Comparison of ENCODE assay signal across 13 cellular contexts in the genomic region with DNA sequence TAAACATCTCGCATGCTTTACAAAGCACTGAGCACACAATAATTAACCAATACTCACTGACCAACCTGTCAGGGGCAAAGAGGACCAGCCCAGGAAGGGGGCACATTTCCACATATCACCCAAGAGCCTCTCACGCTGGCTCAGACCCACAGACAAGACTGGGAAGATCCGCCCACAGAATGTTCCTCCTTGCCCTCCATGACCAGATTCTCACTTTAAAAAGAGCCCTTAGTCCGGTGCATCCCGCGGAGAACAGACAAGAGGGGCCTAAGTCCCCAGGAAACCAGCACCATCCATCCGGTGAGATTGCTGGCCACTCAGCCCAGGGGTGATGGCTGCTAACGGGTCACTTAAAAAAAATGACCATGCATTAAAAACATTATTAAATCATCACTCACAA. TPM values are rescaled to one million over a fixed set of nuclear protein-coding genes. Genes with fewer than 3 reads are reported as not detected.
DNase-seq lines count a peak whose midpoint lies in the region; ATAC-seq and TF ChIP-seq lines count a peak whose summit lies in the region.
"Had no signal": no experiment of that assay in that cellular context is flagged by ENCODE, and none has a peak within 500 bp of the region (broad histone marks: within the 10 kb centered on the region; RNA-seq: fewer than 3 reads in every experiment).

No MANE protein-coding gene starts in this region.

- CTCF ChIA-PET in naive thymus-derived CD4-positive, alpha-beta T cell (lab: Charles Lee), result interaction anchor here (0.5 to 3.5 kb wide), 6 partner anchors 10 to 84 kb away, joined by 3 to 13 read pairs (median 3); no protein-coding TSS in a partner anchor

- TF ChIP-seq CTCF in CD14-positive monocyte (IDR thresholded peaks at IDR 0.05), result no peak

- H3K9me3 Mint-ChIP-seq in CD14-positive monocyte, result peaks cover 0 to 3% (median 0%) of the 10 kb centered on the region in 7 donors
- H3K9me3 Mint-ChIP-seq in activated T-cell treated with anti-CD3 and anti-CD28 coated beads, Interleukin-2, amount 50 U/mL, for 4 hours, result no peaks in the 10 kb centered on the region
- H3K9me3 Mint-ChIP-seq in naive thymus-derived CD4-positive, alpha-beta T cell, result peaks cover 0 to 3% (median 0%) of the 10 kb centered on the region in 11 donors

- no peaks in the 10 kb centered on the region for H3K27me3 Mint-ChIP-seq in CD14-positive monocyte (ENCODE audit: low read depth in 3 of 3)
- no peaks in the 10 kb centered on the region for H3K27me3 Mint-ChIP-seq in activated T-cell treated with anti-CD3 and anti-CD28 coated beads, Interleukin-2, amount 50 U/mL, for 4 hours (ENCODE audit: low read depth)
- H3K27me3 Mint-ChIP-seq in naive thymus-derived CD4-positive, alpha-beta T cell, result no peaks in the 10 kb centered on the region

- no peaks in the 10 kb centered on the region for H3K9me3 ChIP-seq in naive thymus-derived CD4-positive, alpha-beta T cell (ENCODE audit: control insufficient read depth in 2 of 3, low read length in 3 of 3)
- H3K9me3 ChIP-seq: breast epithelium had no signal

- H3K27ac Mint-ChIP-seq in CD14-positive monocyte, result peak overlapping the region; percentile 78 to 94 (median 91)
- H3K27ac Mint-ChIP-seq in naive thymus-derived CD4-positive, alpha-beta T cell, result peak overlapping the region; percentile 86 to 99 (median 97)

- POLR2A ChIA-PET in naive thymus-derived CD4-positive, alpha-beta T cell (lab: Charles Lee), result interaction anchor here (0.8 to 19.8 kb wide), 10 partner anchors 8 to 86 kb away, joined by 3 to 242 read pairs (median 6); no protein-coding TSS in a partner anchor

- peak overlapping the region; percentile 74 for H3K27ac ChIP-seq in naive thymus-derived CD4-positive, alpha-beta T cell (ENCODE audit: low read depth, low read length)

- peaks cover 49 to 53% of the 10 kb centered on the region in 2 donors for H3K36me3 Mint-ChIP-seq in CD14-positive monocyte
- peaks cover 40% of the 10 kb centered on the region for H3K36me3 Mint-ChIP-seq in activated T-cell treated with anti-CD3 and anti-CD28 coated beads, Interleukin-2, amount 50 U/mL, for 4 hours (ENCODE audit: insufficient read depth)
- peaks cover 5 to 58% (median 36%) of the 10 kb centered on the region in 5 donors for H3K36me3 Mint-ChIP-seq in naive thymus-derived CD4-positive, alpha-beta T cell

- peak overlapping the region; percentile 37 to 75 for H3K4me3 Mint-ChIP-seq in CD14-positive monocyte
- H3K4me3 Mint-ChIP-seq in activated T-cell treated with anti-CD3 and anti-CD28 coated beads, Interleukin-2, amount 50 U/mL, for 4 hours, result peak overlapping the region; percentile 48
- H3K4me3 Mint-ChIP-seq in naive thymus-derived CD4-positive, alpha-beta T cell, result peak overlapping the region; percentile 83 to 90 (median 88)
- H3K4me3 Mint-ChIP-seq: H9 had no signal

- peaks cover 0 to 11% (median 3%) of the 10 kb centered on the region in 3 experiments for H3K36me3 ChIP-seq in naive thymus-derived CD4-positive, alpha-beta T cell (ENCODE audit: control insufficient read depth in 2 of 3, insufficient read depth in 3 of 3, low read length in 3 of 3)
- H3K36me3 ChIP-seq in H7 (replicated peaks; ENCODE audit: control insufficient read depth, insufficient read depth, low read length), result no peaks in the 10 kb centered on the region
- H3K36me3 ChIP-seq: breast epithelium had no signal

- intact Hi-C loops in CD14-positive monocyte (cut with micrococcal nuclease), result no loop called here
- intact Hi-C loops in naive thymus-derived CD4-positive, alpha-beta T cell (cut with micrococcal nuclease), result loop anchor here (1.0 to 10.0 kb wide), 13 partner anchors 9 to 1900 kb away; partner anchors contain the start of genes AUH (in 1 of the 2), CKS2 (in 1 of the 2) and SECISBP2 (in 1 of the 2)

- H3K4me1 Mint-ChIP-seq in CD14-positive monocyte, result peaks cover 81% of the 10 kb centered on the region
- H3K4me1 Mint-ChIP-seq in activated T-cell treated with anti-CD3 and anti-CD28 coated beads, Interleukin-2, amount 50 U/mL, for 4 hours (ENCODE audit: low read depth), result peaks cover 98% of the 10 kb centered on the region
- H3K4me1 Mint-ChIP-seq in naive thymus-derived CD4-positive, alpha-beta T cell, result peaks cover 81 to 99% (median 95%) of the 10 kb centered on the region in 7 donors

- peaks cover 97 to 99% of the 10 kb centered on the region in 2 donors for H3K4me1 ChIP-seq in naive thymus-derived CD4-positive, alpha-beta T cell (ENCODE audit: control insufficient read depth in 2 of 2, insufficient read depth in 2 of 2, low read length in 2 of 2)
- H3K4me1 ChIP-seq: breast epithelium had no signal

- peak; percentile 2 for ATAC-seq in GM21619 (IDR thresholded peaks at IDR 0.05; ENCODE audit: unreplicated experiment)
- no peak for ATAC-seq in activated T-cell treated with anti-CD3 and anti-CD28 coated beads, Interleukin-2, amount 50 U/mL, for 4 hours
- no peak for ATAC-seq in naive thymus-derived CD4-positive, alpha-beta T cell
- ATAC-seq: HepG2 had no signal

- no peak for DNase-seq in CD14-positive monocyte (ENCODE audit: low spot score)
- no peak for DNase-seq in activated T-cell treated with anti-CD3 and anti-CD28 coated beads, Interleukin-2, amount 50 U/mL, for 4 hours
- DNase-seq in naive thymus-derived CD4-positive, alpha-beta T cell, result no peak
- no peak for DNase-seq in T1000 (lab: John Stamatoyannopoulos, UW)
- no peak for DNase-seq in germinal center (ENCODE audit: low spot score)
- no peak for DNase-seq in H7
- DNase-seq in NCI-H146 treated with DMSO at 0.1 percent for 48 hours (lab: John Stamatoyannopoulos, UW; ENCODE audit: unreplicated experiment), result no peak
- DNase-seq: erythroblast, H9, NCI-H1694 treated with DMSO at 0.1 percent for 48 hours had no signal

- no peaks in the 10 kb centered on the region for H3K27me3 ChIP-seq in naive thymus-derived CD4-positive, alpha-beta T cell (ENCODE audit: control insufficient read depth in 2 of 2, insufficient read depth in 2 of 2, low read length in 2 of 2)
- no peaks in the 10 kb centered on the region for H3K27me3 ChIP-seq in H7 (ENCODE audit: control insufficient read depth, insufficient read depth, low read length)
- H3K27me3 ChIP-seq: breast epithelium had no signal

- H3K4me3 ChIP-seq in naive thymus-derived CD4-positive, alpha-beta T cell (ENCODE audit: low read length), result peak overlapping the region; percentile 27
- no peak overlapping the region for H3K4me3 ChIP-seq in H7 (ENCODE audit: insufficient read depth, low read depth, low read length)
- H3K4me3 ChIP-seq: breast epithelium had no signal

RNA-seq across cellular contexts. Expression of gene SEMA4D, which starts 32.9 kb away (rescaled TPM):
- 10 to 100 TPM; 28.2 to 28.6 TPM for polyA plus RNA-seq in CD14-positive monocyte
- 100 to 1,000 TPM; 248 to 348 (median 344) TPM for total RNA-seq in activated T-cell treated with anti-CD3 and anti-CD28 coated beads, Interleukin-2, amount 50 U/mL, for 4 hours
- total RNA-seq in naive thymus-derived CD4-positive, alpha-beta T cell, result 100 to 1,000 TPM; 389 to 465 (median 460) TPM
- 100 to 1,000 TPM; 114 to 268 TPM for polyA plus RNA-seq in naive thymus-derived CD4-positive, alpha-beta T cell
- total RNA-seq in H7 (2014; rRNA removed; shearing (Covaris generic)), result 17.0 and 23.6 TPM in 2 replicates

Comparison
In these comparisons a context has a peak if more than half of its experiments do, and no peak if none do; other contexts are left out.
1. RNA of gene SEMA4D, which starts 32.9 kb away (total RNA-seq): 389 to 465 TPM in naive thymus-derived CD4-positive, alpha-beta T cell and 248 to 348 TPM in activated T-cell treated with anti-CD3 and anti-CD28 coated beads, Interleukin-2, amount 50 U/mL, for 4 hours; 17.0 to 23.6 TPM in H7; every median in the first group is over 10 times any median in the second.
2. intact Hi-C loops: an anchor here in naive thymus-derived CD4-positive, alpha-beta T cell (1.0 to 10.0 kb wide); none called in CD14-positive monocyte.
3. Peak in every context shown above with its lines, with median percentiles within 50 percentile points of each other: H3K4me3 Mint-ChIP-seq.